In the genomic region with DNA sequence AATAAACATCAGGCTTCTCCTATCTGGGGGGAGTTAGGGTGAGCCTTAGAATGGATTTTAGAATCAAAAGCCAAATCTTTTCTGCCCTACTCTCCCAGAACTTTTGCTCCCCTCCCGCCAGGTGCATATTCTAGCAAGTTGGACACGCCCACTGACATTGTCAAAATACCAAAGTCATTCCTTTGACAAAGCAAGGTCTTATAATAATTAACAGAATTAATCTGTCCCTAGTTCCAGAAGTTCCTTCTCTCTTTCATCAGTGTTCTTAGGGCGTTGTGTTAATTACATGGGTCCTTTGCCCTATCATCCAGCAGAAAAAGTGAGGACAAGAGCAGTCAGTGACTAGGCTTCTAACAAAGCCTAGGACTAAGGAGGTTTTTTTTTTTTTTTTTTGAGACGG, we compare ENCODE assay signal across 15 cellular contexts. TPM values are rescaled to one million over a fixed set of nuclear protein-coding genes. Genes with fewer than 3 reads are reported as not detected.
DNase-seq lines count a peak whose midpoint lies in the region; ATAC-seq and TF ChIP-seq lines count a peak whose summit lies in the region.
"Had no signal": no experiment of that assay in that cellular context is flagged by ENCODE, and none has a peak within 500 bp of the region (broad histone marks: within the 10 kb centered on the region; RNA-seq: fewer than 3 reads in every experiment).

No MANE protein-coding gene starts in this region.

- peaks cover 42 to 56% (median 51%) of the 10 kb centered on the region in 3 donors for H3K4me1 Mint-ChIP-seq in T-cell
- H3K4me1 Mint-ChIP-seq in glutamatergic neuron (ENCODE audit: low read depth, unreplicated experiment): peaks cover 7% of the 10 kb centered on the region
- H3K4me1 Mint-ChIP-seq in stimulated activated naive CD8-positive, alpha-beta T cell treated with anti-CD3 and anti-CD28 coated beads, Interleukin-15, amount 100 ng/mL, for 72 hours: peaks cover 47% of the 10 kb centered on the region
- peaks cover 27% of the 10 kb centered on the region for H3K4me1 Mint-ChIP-seq in osteocyte (ENCODE audit: unreplicated experiment)

- H3K27me3 Mint-ChIP-seq in T-cell (no peaks in the 10 kb centered on the region), glutamatergic neuron (ENCODE audit: unreplicated experiment) (peaks cover 6% of the 10 kb centered on the region), osteocyte (ENCODE audit: unreplicated experiment) (no peaks in the 10 kb centered on the region)
- no peaks in the 10 kb centered on the region for H3K27me3 Mint-ChIP-seq in stimulated activated naive CD8-positive, alpha-beta T cell treated with anti-CD3 and anti-CD28 coated beads, Interleukin-15, amount 100 ng/mL, for 72 hours

- TF ChIP-seq CTCF in glutamatergic neuron (IDR thresholded peaks at IDR 0.05; ENCODE audit: partially characterized antibody, unreplicated experiment) (no peak), osteocyte (IDR thresholded peaks at IDR 0.05) (no peak)

- no peaks in the 10 kb centered on the region for H3K9me3 Mint-ChIP-seq in T-cell
- H3K9me3 Mint-ChIP-seq in glutamatergic neuron (ENCODE audit: unreplicated experiment): peaks cover 3% of the 10 kb centered on the region
- H3K9me3 Mint-ChIP-seq in stimulated activated naive CD8-positive, alpha-beta T cell treated with anti-CD3 and anti-CD28 coated beads, Interleukin-15, amount 100 ng/mL, for 72 hours: no peaks in the 10 kb centered on the region
- no peaks in the 10 kb centered on the region for H3K9me3 Mint-ChIP-seq in osteocyte (ENCODE audit: unreplicated experiment)

- CTCF ChIA-PET in T-cell (lab: Charles Lee): no interaction called here

- H3K27ac Mint-ChIP-seq in T-cell (peak overlapping the region in 1 of 2 donors; percentile 72), glutamatergic neuron (ENCODE audit: unreplicated experiment) (no peak overlapping the region), osteocyte (ENCODE audit: unreplicated experiment) (no peak overlapping the region)
- peak overlapping the region in 1 of 2 donors; percentile 69 for H3K27ac Mint-ChIP-seq in stimulated activated naive CD8-positive, alpha-beta T cell treated with anti-CD3 and anti-CD28 coated beads, Interleukin-15, amount 100 ng/mL, for 72 hours

- H3K4me3 Mint-ChIP-seq in T-cell (peak overlapping the region; percentile 17 to 86 (median 68)), glutamatergic neuron (ENCODE audit: unreplicated experiment) (peak overlapping the region; percentile 64), osteocyte (ENCODE audit: unreplicated experiment) (no peak overlapping the region)
- peak overlapping the region; percentile 62 to 79 for H3K4me3 Mint-ChIP-seq in stimulated activated naive CD8-positive, alpha-beta T cell treated with anti-CD3 and anti-CD28 coated beads, Interleukin-15, amount 100 ng/mL, for 72 hours

- peak; percentile 57 for DNase-seq in activated effector memory CD4-positive, alpha-beta T cell treated with anti-CD3 and anti-CD28 coated beads, Interleukin-2, amount 50 U/mL, for 16 hours
- DNase-seq in activated effector memory CD4-positive, alpha-beta T cell treated with Interleukin-2 at 50 U/mL for 16 hours: no peak
- no peak for DNase-seq in T-cell
- no peak for DNase-seq in glutamatergic neuron
- no peak for DNase-seq in stimulated activated naive CD8-positive, alpha-beta T cell treated with anti-CD3 and anti-CD28 coated beads, Interleukin-15, amount 100 ng/mL, for 72 hours
- no peak for DNase-seq in HPDE6-E6E7 (ENCODE audit: extremely low spot score)
- DNase-seq in osteocyte (ENCODE audit: extremely low spot score, unreplicated experiment): no peak
- no peak for DNase-seq in stimulated activated CD4-positive, alpha-beta T cell treated with anti-CD3 and anti-CD28 coated beads, Interleukin-4, amount 100 ng/mL, for 1 hour
- DNase-seq: activated CD4-positive, CD25-positive, alpha-beta regulatory T cell treated with anti-CD3 and anti-CD28 coated beads, Interleukin-2, amount 50 U/mL, for 72 hours; aorta; mammary epithelial cell; NCI-H526 treated with DMSO at 0.1 percent for 48 hours; retina; SHP77; upper lobe of left lung had no signal

- ATAC-seq in T-cell (replicated peaks in 1 of 4): no peak
- ATAC-seq in stimulated activated naive CD8-positive, alpha-beta T cell treated with anti-CD3 and anti-CD28 coated beads, Interleukin-15, amount 100 ng/mL, for 72 hours: no peak

- H3K36me3 Mint-ChIP-seq in T-cell (peaks cover 34% of the 10 kb centered on the region), glutamatergic neuron (ENCODE audit: unreplicated experiment) (no peaks in the 10 kb centered on the region), osteocyte (ENCODE audit: unreplicated experiment) (peaks cover 13% of the 10 kb centered on the region)

- POLR2A ChIA-PET in T-cell (lab: Charles Lee): no interaction called here

RNA-seq across cellular contexts. Expression of gene PRR13, which starts 2.4 kb away (rescaled TPM):
- 100 to 1,000 TPM; 175 to 215 (median 187) TPM for total RNA-seq in T-cell
- total RNA-seq in glutamatergic neuron (ENCODE audit: unreplicated experiment): 105 TPM
- 102 and 105 TPM in 2 replicates for total RNA-seq in osteocyte

RNA-seq across cellular contexts. Expression of gene PCBP2, which starts 7.9 kb away (rescaled TPM):
- total RNA-seq in T-cell: 1,000 to 10,000 TPM in 2 of 5 donors, 100 to 1,000 TPM in 3; 707 to 1,066 (median 764) TPM
- total RNA-seq in glutamatergic neuron (ENCODE audit: unreplicated experiment): 1,170 TPM
- total RNA-seq in osteocyte: 984 and 1,015 TPM in 2 replicates

RNA-seq across cellular contexts. Expression of gene AMHR2, which starts 20.3 kb away (rescaled TPM):
- total RNA-seq in T-cell (under 1 TPM in 1 of 5 donors, not detected in 4; 0.19 TPM), glutamatergic neuron (ENCODE audit: unreplicated experiment) (not detected), osteocyte (not detected in 2 replicates)
- total RNA-seq: aorta, mammary epithelial cell had no signal

RNA-seq across cellular contexts. Expression of gene MAP3K12, which starts 55.3 kb away (rescaled TPM):
- 10 to 100 TPM; 21.4 to 29.9 (median 25.9) TPM for total RNA-seq in T-cell
- total RNA-seq in glutamatergic neuron (ENCODE audit: unreplicated experiment): 94.2 TPM
- total RNA-seq in osteocyte: 47.7 and 51.8 TPM in 2 replicates

RNA-seq across cellular contexts. Expression of gene TARBP2, which starts 57.1 kb away (rescaled TPM):
- total RNA-seq in T-cell (10 to 100 TPM; 31.4 to 44.7 (median 39.1) TPM), glutamatergic neuron (ENCODE audit: unreplicated experiment) (49.0 TPM), osteocyte (33.9 and 38.8 TPM in 2 replicates)
